Comparison of ENCODE assay signal across 24 cellular contexts in genomic region chr5:115087951-115088350, GRCh38.
A peak's percentile ranks its signal among the peaks of the same experiment; 100 is the strongest.
DNase-seq lines count a peak whose midpoint lies in the region; TF ChIP-seq lines count a peak whose summit lies in the region.
"Had no signal": no experiment of that assay in that cellular context is flagged by ENCODE, and none has a peak within 500 bp of the region (broad histone marks: within the 10 kb centered on the region; RNA-seq: fewer than 3 reads in every experiment).

No MANE protein-coding gene starts in this region.

- H2AK5ac ChIP-seq in mesendoderm (ENCODE audit: low read length) (peak overlapping the region; percentile 51), neuronal stem cell (ENCODE audit: low read depth, low read length) (no peak overlapping the region)

- no peak for TF ChIP-seq CTCF in esophagus squamous epithelium (IDR thresholded peaks at IDR 0.05)

- no peak overlapping the region for H4K5ac ChIP-seq in mesendoderm (ENCODE audit: low read length)

- no peak overlapping the region for H4K91ac ChIP-seq in neuronal stem cell (ENCODE audit: low read depth, low read length, poor library complexity)

- H3K27ac ChIP-seq in mesendoderm (ENCODE audit: low read depth, low read length), result no peak overlapping the region
- H3K27ac ChIP-seq in neuronal stem cell (replicated peaks; ENCODE audit: low read length), result no peak overlapping the region
- H3K27ac ChIP-seq in esophagus squamous epithelium, result no peak overlapping the region
- H3K27ac ChIP-seq: 22Rv1; A549; BLaER1 treated with 17β-estradiol and CSF1 and Interleukin-3, amounts not matched to agents 10 nM and 100 nM; C4-2B had no signal

- DNase-seq in COLO829 (ENCODE audit: low spot score), result peak; percentile 89
- peak; percentile 21 for DNase-seq in RPMI7951 (ENCODE audit: low read depth)
- DNase-seq in epidermal melanocyte (ENCODE audit: insufficient read length, low spot score), result peak; percentile 29
- DNase-seq in mesendoderm, result no peak
- DNase-seq in neuronal stem cell (ENCODE audit: low spot score), result no peak
- DNase-seq in GOT3 (lab: John Stamatoyannopoulos, UW), result no peak
- DNase-seq in NCI-H69 (lab: John Stamatoyannopoulos, UW), result no peak
- DNase-seq in esophagus squamous epithelium (lab: John Stamatoyannopoulos, UW), result no peak
- DNase-seq: AML-193; CD4-positive, alpha-beta T cell; CD8-positive, alpha-beta T cell; COR-L47; DMS 273 treated with DMSO at 0.1 percent for 48 hours; DMS153; DMS53; DMS79; DND-41; EL; GDM1 had no signal

- H3K79me1 ChIP-seq in mesendoderm (ENCODE audit: low read length), result no peaks in the 10 kb centered on the region
- H3K79me1 ChIP-seq in neuronal stem cell (ENCODE audit: low read depth, low read length), result no peaks in the 10 kb centered on the region

- H3K9ac ChIP-seq in mesendoderm (ENCODE audit: low read length), result no peak overlapping the region
- H3K9ac ChIP-seq in neuronal stem cell (ENCODE audit: low read depth, low read length, poor library complexity), result no peak overlapping the region
- H3K9ac ChIP-seq: BLaER1 treated with 17β-estradiol and CSF1 and Interleukin-3, amounts not matched to agents 10 nM and 100 nM had no signal

- H3K23ac ChIP-seq in mesendoderm (ENCODE audit: low read length) (no peak overlapping the region), neuronal stem cell (ENCODE audit: low read depth, low read length, poor library complexity) (no peak overlapping the region)

- H2BK15ac ChIP-seq in mesendoderm (replicated peaks; ENCODE audit: low read depth), result no peak overlapping the region
- no peak overlapping the region for H2BK15ac ChIP-seq in neuronal stem cell (ENCODE audit: low read length)

- H3K18ac ChIP-seq in mesendoderm (ENCODE audit: low read length) (no peak overlapping the region), neuronal stem cell (ENCODE audit: low read length) (no peak overlapping the region)

- intact Hi-C loops in esophagus squamous epithelium (cut with DNase I), result no loop called here

- no peak for TF ChIP-seq POLR2A in esophagus squamous epithelium (IDR thresholded peaks at IDR 0.05)

- H4K8ac ChIP-seq in mesendoderm (ENCODE audit: low read depth, low read length) (no peak overlapping the region), neuronal stem cell (ENCODE audit: low read depth, low read length) (no peak overlapping the region)

- no peak overlapping the region for H3K4me2 ChIP-seq in mesendoderm (ENCODE audit: low read length)
- H3K4me2 ChIP-seq in neuronal stem cell (ENCODE audit: insufficient read depth, low read length, poor library complexity, severe bottlenecking), result no peak overlapping the region
- H3K4me2 ChIP-seq: A549; BLaER1 treated with 17β-estradiol and CSF1 and Interleukin-3, amounts not matched to agents 10 nM and 100 nM had no signal

- no peak overlapping the region for H3K4me3 ChIP-seq in mesendoderm (ENCODE audit: low read length)
- no peak overlapping the region for H3K4me3 ChIP-seq in neuronal stem cell (ENCODE audit: low read length in 2 of 2)
- H3K4me3 ChIP-seq in esophagus squamous epithelium, result no peak overlapping the region
- H3K4me3 ChIP-seq: A549; BLaER1 treated with 17β-estradiol and CSF1 and Interleukin-3, amounts not matched to agents 10 nM and 100 nM; GM12878 had no signal

- H3K9me3 ChIP-seq in neuronal stem cell (replicated peaks in 1 of 2; ENCODE audit: control insufficient read depth in 2 of 2, insufficient read depth in 1 of 2, low read depth in 1 of 2, low read length in 2 of 2) (no peaks in the 10 kb centered on the region), esophagus squamous epithelium (no peaks in the 10 kb centered on the region)
- H3K9me3 ChIP-seq: A549 had no signal

- no peak overlapping the region for H3K56ac ChIP-seq in mesendoderm (ENCODE audit: low read length)

- H2BK5ac ChIP-seq in mesendoderm (ENCODE audit: low read length) (no peak overlapping the region), neuronal stem cell (ENCODE audit: low read length) (no peak overlapping the region)

- no peak overlapping the region for H2BK12ac ChIP-seq in neuronal stem cell (ENCODE audit: low read length)

- no peak overlapping the region for H3K4ac ChIP-seq in mesendoderm (ENCODE audit: low read depth, low read length)
- no peak overlapping the region for H3K4ac ChIP-seq in neuronal stem cell (ENCODE audit: low read length)

- no peak overlapping the region for H2AFZ ChIP-seq in neuronal stem cell (ENCODE audit: low read length)

- H3K27me3 ChIP-seq in mesendoderm (ENCODE audit: insufficient read depth, low read length, poor library complexity), result no peaks in the 10 kb centered on the region
- no peaks in the 10 kb centered on the region for H3K27me3 ChIP-seq in neuronal stem cell (ENCODE audit: control insufficient read depth in 3 of 3, insufficient read depth in 3 of 3, low read depth in 1 of 3, low read length in 3 of 3)
- H3K27me3 ChIP-seq in esophagus squamous epithelium, result peaks cover 0 to 43% (median 0%) of the 10 kb centered on the region in 4 donors
- H3K27me3 ChIP-seq: BLaER1 treated with 17β-estradiol and CSF1 and Interleukin-3, amounts not matched to agents 10 nM and 100 nM had no signal

- WGBS in mesendoderm (ENCODE audit: extremely low coverage, insufficient coverage, low lambda C conversion rate), result no CpG with 5 or more reads among the region's 3 CpGs
- no CpG with 5 or more reads among the region's 3 CpGs for WGBS in neuronal stem cell (ENCODE audit: extremely low coverage in 2 of 2, insufficient read length in 2 of 2, insufficient replicate concordance in 1 of 2), 2 donors
- 84 to 90% methylated on average over 2 of the region's 3 CpGs for WGBS in esophagus squamous epithelium, 2 donors

- H3K36me3 ChIP-seq in mesendoderm (ENCODE audit: control insufficient read depth, insufficient read depth, low read length) (no peaks in the 10 kb centered on the region), neuronal stem cell (replicated peaks in 1 of 2; ENCODE audit: control insufficient read depth in 2 of 2, insufficient read depth in 2 of 2, low read length in 2 of 2) (no peaks in the 10 kb centered on the region), esophagus squamous epithelium (no peaks in the 10 kb centered on the region)
- H3K36me3 ChIP-seq: BLaER1 treated with 17β-estradiol and CSF1 and Interleukin-3, amounts not matched to agents 10 nM and 100 nM had no signal

- H3K79me2 ChIP-seq in mesendoderm (ENCODE audit: control insufficient read depth, insufficient read depth, low read length), result no peaks in the 10 kb centered on the region

- no peak overlapping the region for H2BK120ac ChIP-seq in mesendoderm (ENCODE audit: low read depth, low read length)
- H2BK120ac ChIP-seq in neuronal stem cell (ENCODE audit: low read depth, low read length), result no peak overlapping the region

- H3K14ac ChIP-seq in neuronal stem cell (ENCODE audit: low read length), result no peak overlapping the region

- H3K4me1 ChIP-seq in mesendoderm (ENCODE audit: control insufficient read depth, low read depth, low read length) (peaks cover 6% of the 10 kb centered on the region), neuronal stem cell (ENCODE audit: control insufficient read depth in 2 of 2, insufficient read depth in 1 of 2, low read depth in 1 of 2, low read length in 2 of 2) (no peaks in the 10 kb centered on the region), esophagus squamous epithelium (peaks cover 0 to 9% (median 0%) of the 10 kb centered on the region in 3 donors)
- H3K4me1 ChIP-seq: A549 had no signal

Comparison
In these comparisons a context has a peak if more than half of its experiments do, and no peak if none do; other contexts are left out.
1. DNase-seq: peak in COLO829 (single experiment), RPMI7951 (single experiment) and epidermal melanocyte (single experiment); none in mesendoderm (single experiment), neuronal stem cell (single experiment), GOT3 (single experiment), NCI-H69 (single experiment) and esophagus squamous epithelium (single experiment).